ENCODE assay signal across 22 cellular contexts in genomic region chr20:52081791-52082190, GRCh38.
DNase-seq lines count a peak whose midpoint lies in the region; ATAC-seq, FAIRE-seq and TF ChIP-seq lines count a peak whose summit lies in the region.
"Had no signal": no experiment of that assay in that cellular context is flagged by ENCODE, and none has a peak within 500 bp of the region (broad histone marks: within the 10 kb centered on the region; RNA-seq: fewer than 3 reads in every experiment).

No MANE protein-coding gene starts in this region.

- H3K9me2 ChIP-seq in Karpas-422 (replicated peaks; ENCODE audit: insufficient read depth, low read length): no peaks in the 10 kb centered on the region

- peak; percentile 33 for FAIRE-seq in HTR-8/SVneo (lab: Jason Lieb, UNC)
- FAIRE-seq: G401.6, GM12892, GM18507, H54 had no signal

- DNase-seq in HTR-8/SVneo (ENCODE audit: insufficient read length, low spot score) (no peak), Panc1 (ENCODE audit: low read depth, low spot score) (no peak), Karpas-422 (no peak), hypothalamus (lab: John Stamatoyannopoulos, UW) (no peak), EL (no peak)
- DNase-seq in central memory CD8-positive, alpha-beta T cell (ENCODE audit: low spot score in 2 of 2): no peak
- no peak for DNase-seq in natural killer cell treated with Interleukin-12 subunit alpha and Interleukin-12 subunit beta and Interleukin-15 and Interleukin-18, amount 100 ng/mL, for 72 hours (ENCODE audit: low spot score)
- DNase-seq: 8988T; CD8-positive, alpha-beta T cell; DMS 273 treated with DMSO at 0.1 percent for 48 hours; DMS53; DND-41; HCEC 1CT; KG1 had no signal

- no peak overlapping the region for H3K9ac ChIP-seq in Karpas-422 (ENCODE audit: low read length)
- H3K9ac ChIP-seq: BLaER1 treated with 17β-estradiol and CSF1 and Interleukin-3, amounts not matched to agents 10 nM and 100 nM had no signal

- no peak overlapping the region for H3K4me3 Mint-ChIP-seq in central memory CD8-positive, alpha-beta T cell
- H3K4me3 Mint-ChIP-seq in natural killer cell treated with Interleukin-12 subunit alpha and Interleukin-12 subunit beta and Interleukin-15 and Interleukin-18, amount 100 ng/mL, for 72 hours: no peak overlapping the region
- H3K4me3 Mint-ChIP-seq: B cell; CD8-positive, alpha-beta T cell; GM23338 had no signal

- H3K27ac ChIP-seq in Panc1 (ENCODE audit: low read length) (peak overlapping the region; percentile 41; the same call in 1 of the 2 replicates), Karpas-422 (ENCODE audit: low read length) (no peak overlapping the region)
- H3K27ac ChIP-seq: BLaER1 treated with 17β-estradiol and CSF1 and Interleukin-3, amounts not matched to agents 10 nM and 100 nM had no signal

- no peak overlapping the region for H3K4me2 ChIP-seq in Karpas-422 (ENCODE audit: low read depth, low read length, poor library complexity, severe bottlenecking)
- H3K4me2 ChIP-seq: GM23338 had no signal

- CTCF ChIA-PET in Panc1 (lab: Charles Lee): no interaction called here

- no peaks in the 10 kb centered on the region for H4K20me1 ChIP-seq in Karpas-422 (ENCODE audit: insufficient read depth, low read depth, low read length)
- H4K20me1 ChIP-seq: BLaER1 treated with 17β-estradiol and CSF1 and Interleukin-3, amounts not matched to agents 10 nM and 100 nM had no signal

- H3K4me3 ChIP-seq in Panc1 (ENCODE audit: low read depth in 2 of 2, low read length in 2 of 2) (no peak overlapping the region), Karpas-422 (ENCODE audit: low read length) (no peak overlapping the region)
- H3K4me3 ChIP-seq: BLaER1 treated with 17β-estradiol and CSF1 and Interleukin-3, amounts not matched to agents 10 nM and 100 nM; GM23338 had no signal

- no peaks in the 10 kb centered on the region for H3K36me3 ChIP-seq in Panc1 (ENCODE audit: control insufficient read depth, insufficient read depth, low read length)
- 0 out of 2 replicates have a peak, but pooled peaks cover 1% of the 10 kb centered on the region for H3K36me3 ChIP-seq in Karpas-422 (ENCODE audit: insufficient read depth, low read length)

- H3K27ac Mint-ChIP-seq in central memory CD8-positive, alpha-beta T cell (ENCODE audit: low read depth): peak overlapping the region; percentile 71
- peak overlapping the region; percentile 27 to 84 for H3K27ac Mint-ChIP-seq in natural killer cell treated with Interleukin-12 subunit alpha and Interleukin-12 subunit beta and Interleukin-15 and Interleukin-18, amount 100 ng/mL, for 72 hours
- H3K27ac Mint-ChIP-seq: B cell; CD8-positive, alpha-beta T cell; GM23338 had no signal

- intact Hi-C loops in Panc1 (cut with micrococcal nuclease; ENCODE audit: unreplicated experiment): no loop called here

- H3K4me1 Mint-ChIP-seq in central memory CD8-positive, alpha-beta T cell: peaks cover 22% of the 10 kb centered on the region
- H3K4me1 Mint-ChIP-seq in natural killer cell treated with Interleukin-12 subunit alpha and Interleukin-12 subunit beta and Interleukin-15 and Interleukin-18, amount 100 ng/mL, for 72 hours (ENCODE audit: low read depth in 2 of 2): peaks cover 18 to 26% of the 10 kb centered on the region in 2 donors
- H3K4me1 Mint-ChIP-seq: B cell had no signal

- no peaks in the 10 kb centered on the region for H3K79me2 ChIP-seq in Karpas-422 (ENCODE audit: low read length)

- ATAC-seq in Panc1 (no peak), GM19467 (IDR thresholded peaks at IDR 0.05; ENCODE audit: unreplicated experiment) (no peak)
- no peak for ATAC-seq in central memory CD8-positive, alpha-beta T cell (replicated peaks; ENCODE audit: extremely low read depth, poor library complexity, severe bottlenecking)
- no peak for ATAC-seq in natural killer cell treated with Interleukin-12 subunit alpha and Interleukin-12 subunit beta and Interleukin-15 and Interleukin-18, amount 100 ng/mL, for 72 hours
- ATAC-seq: CD8-positive, alpha-beta T cell; GM23338 had no signal

- no peaks in the 10 kb centered on the region for H3K9me3 Mint-ChIP-seq in central memory CD8-positive, alpha-beta T cell
- no peaks in the 10 kb centered on the region for H3K9me3 Mint-ChIP-seq in natural killer cell treated with Interleukin-12 subunit alpha and Interleukin-12 subunit beta and Interleukin-15 and Interleukin-18, amount 100 ng/mL, for 72 hours

- in situ Hi-C loops in Panc1 (cut with HindIII; ENCODE audit: low pct_unique_long_range_greater_than_20kb, low sequenced_read_pairs): no loop called here

- no peaks in the 10 kb centered on the region for H3K27me3 ChIP-seq in Panc1 (ENCODE audit: control insufficient read depth, insufficient read depth, low read length)
- H3K27me3 ChIP-seq in Karpas-422 (ENCODE audit: low read length): no peaks in the 10 kb centered on the region
- H3K27me3 ChIP-seq: BLaER1 treated with 17β-estradiol and CSF1 and Interleukin-3, amounts not matched to agents 10 nM and 100 nM had no signal

- no peak for TF ChIP-seq CTCF in Panc1 (IDR thresholded peaks at IDR 0.05)

- H3K9me3 ChIP-seq in Panc1 (ENCODE audit: control insufficient read depth, insufficient read depth, low read depth, low read length) (no peaks in the 10 kb centered on the region), Karpas-422 (ENCODE audit: low read length) (0 out of 2 replicates have a peak, but pooled peaks cover 1% of the 10 kb centered on the region)

- peaks cover 4% of the 10 kb centered on the region for H3K36me3 Mint-ChIP-seq in central memory CD8-positive, alpha-beta T cell (ENCODE audit: insufficient read depth)
- peaks cover 2% of the 10 kb centered on the region for H3K36me3 Mint-ChIP-seq in natural killer cell treated with Interleukin-12 subunit alpha and Interleukin-12 subunit beta and Interleukin-15 and Interleukin-18, amount 100 ng/mL, for 72 hours

- no peaks in the 10 kb centered on the region for H3K27me3 Mint-ChIP-seq in central memory CD8-positive, alpha-beta T cell
- H3K27me3 Mint-ChIP-seq in natural killer cell treated with Interleukin-12 subunit alpha and Interleukin-12 subunit beta and Interleukin-15 and Interleukin-18, amount 100 ng/mL, for 72 hours: no peaks in the 10 kb centered on the region
- H3K27me3 Mint-ChIP-seq: B cell had no signal

- H3K4me1 ChIP-seq in Panc1 (ENCODE audit: control insufficient read depth, insufficient read depth, low read length) (peaks cover 5% of the 10 kb centered on the region), Karpas-422 (ENCODE audit: low read length) (no peaks in the 10 kb centered on the region)

- POLR2A ChIA-PET in Panc1 (lab: Charles Lee): no interaction called here

- BruUV-seq in Panc1 (replicated peaks; lab: Mats Ljungman, UMichigan): no TSS peak

- no peak overlapping the region for H2AFZ ChIP-seq in Karpas-422 (ENCODE audit: low read length)
- H2AFZ ChIP-seq: GM23338 had no signal
